2 cellular contexts compared by ENCODE assay signal in genomic region chr2:7825591-7826312, GRCh38.
TF ChIP-seq lines count a peak whose summit lies in the region.

No MANE protein-coding gene starts in this region.

TF ChIP-seq in GM23338, 12 proteins besides CTCF, POLR2A, EP300 and RAD21 (continued from another document):
- TF ChIP-seq ZNF462 (CRISPR knock-in tag; IDR thresholded peaks at IDR 0.05), result no peak
- no peak for TF ChIP-seq EZH2phosphoT487 (IDR thresholded peaks at IDR 0.05; ENCODE audit: unreplicated experiment)
- no peak for TF ChIP-seq ZNF114 (CRISPR knock-in tag; IDR thresholded peaks at IDR 0.05)
- no peak for TF ChIP-seq NANOG (IDR thresholded peaks at IDR 0.05; ENCODE audit: borderline replicate concordance)
- TF ChIP-seq REST (IDR thresholded peaks at IDR 0.05; ENCODE audit: unreplicated experiment), result no peak
- no peak for TF ChIP-seq JUNB (IDR thresholded peaks at IDR 0.05; ENCODE audit: unreplicated experiment)

TF ChIP-seq in HepG2, 621 proteins besides CTCF, POLR2A, EP300 and RAD21 (continued from another document and continues in another):
- no peak for TF ChIP-seq IRF1 (CRISPR knock-in tag; IDR thresholded peaks at IDR 0.05; ENCODE audit: low read depth)
- TF ChIP-seq ZNF503 (CRISPR knock-in tag; IDR thresholded peaks at IDR 0.05), result no peak
- TF ChIP-seq ATRX (CRISPR knock-in tag; IDR thresholded peaks at IDR 0.05; ENCODE audit: borderline replicate concordance), result no peak
- TF ChIP-seq MLX (CRISPR knock-in tag; IDR thresholded peaks at IDR 0.05), result peak; percentile 37; the same call in 1 of the 2 replicates
- TF ChIP-seq NKX3-1 (CRISPR knock-in tag; IDR thresholded peaks at IDR 0.05), result no peak
- TF ChIP-seq GATAD1 (CRISPR knock-in tag; IDR thresholded peaks at IDR 0.05), result no peak
- no peak for TF ChIP-seq ZNF446 (CRISPR knock-in tag; IDR thresholded peaks at IDR 0.05)
- TF ChIP-seq PAXIP1 (CRISPR knock-in tag; conservative IDR thresholded peaks at IDR 0.05), result peak; percentile 61
- no peak for TF ChIP-seq ZNF142 (CRISPR knock-in tag; IDR thresholded peaks at IDR 0.05)
- no peak for TF ChIP-seq FOXM1 (CRISPR knock-in tag; IDR thresholded peaks at IDR 0.05)
- TF ChIP-seq SOX5 (CRISPR knock-in tag; IDR thresholded peaks at IDR 0.05; ENCODE audit: borderline replicate concordance), result peak; percentile 40; the same call in 1 of the 2 replicates
- TF ChIP-seq ZNF343 (CRISPR knock-in tag; IDR thresholded peaks at IDR 0.05), result no peak
- TF ChIP-seq NFE2L2 (IDR thresholded peaks at IDR 0.05; ENCODE audit: low read length), result no peak
- TF ChIP-seq BRF2 (CRISPR knock-in tag; IDR thresholded peaks at IDR 0.05), result no peak
- 0 out of 2 replicates have a peak, but pooled peaks have one; percentile 12 for TF ChIP-seq CEBPG (CRISPR knock-in tag; IDR thresholded peaks at IDR 0.05)
- no peak for TF ChIP-seq ZNF34 (CRISPR knock-in tag; IDR thresholded peaks at IDR 0.05; ENCODE audit: borderline replicate concordance)
- TF ChIP-seq HMG20B (CRISPR knock-in tag; conservative IDR thresholded peaks at IDR 0.05), result no peak
- no peak for TF ChIP-seq SATB2 (CRISPR knock-in tag; IDR thresholded peaks at IDR 0.05)
- TF ChIP-seq ZNF660 (CRISPR knock-in tag; IDR thresholded peaks at IDR 0.05; ENCODE audit: borderline replicate concordance, low read depth), result no peak
- TF ChIP-seq RNF2 (conservative IDR thresholded peaks at IDR 0.05; ENCODE audit: low read depth), result no peak
- TF ChIP-seq RARA (CRISPR knock-in tag; IDR thresholded peaks at IDR 0.05), result peak; percentile 52
- no peak for TF ChIP-seq MAZ (IDR thresholded peaks at IDR 0.05; ENCODE audit: borderline replicate concordance, low read depth, low read length)
- TF ChIP-seq MAZ (CRISPR knock-in tag; IDR thresholded peaks at IDR 0.05; ENCODE audit: low read depth), result no peak
- peak; percentile 38; the same call in 1 of the 2 replicates for TF ChIP-seq MAX (IDR thresholded peaks at IDR 0.05)
- no peak for TF ChIP-seq ZFP41 (CRISPR knock-in tag; IDR thresholded peaks at IDR 0.05; ENCODE audit: borderline replicate concordance)
- no peak for TF ChIP-seq ZNF747 (CRISPR knock-in tag; IDR thresholded peaks at IDR 0.05; ENCODE audit: borderline replicate concordance)
- no peak for TF ChIP-seq ZNF280B (CRISPR knock-in tag; IDR thresholded peaks at IDR 0.05; ENCODE audit: borderline replicate concordance)
- no peak for TF ChIP-seq MED13 (CRISPR knock-in tag; IDR thresholded peaks at IDR 0.05)
- TF ChIP-seq KDM2A (CRISPR knock-in tag; IDR thresholded peaks at IDR 0.05; ENCODE audit: borderline replicate concordance, low read depth), result 0 out of 2 replicates have a peak, but pooled peaks have one; percentile 26
- no peak for TF ChIP-seq GTF3A (CRISPR knock-in tag; conservative IDR thresholded peaks at IDR 0.05)
- TF ChIP-seq HOMEZ (CRISPR knock-in tag; IDR thresholded peaks at IDR 0.05; ENCODE audit: low read depth), result no peak
- TF ChIP-seq KDM6A (CRISPR knock-in tag; IDR thresholded peaks at IDR 0.05; ENCODE audit: low read depth), result peak; percentile 28; the same call in 1 of the 2 replicates
- no peak for TF ChIP-seq ZBTB7A (CRISPR knock-in tag; IDR thresholded peaks at IDR 0.05)
- TF ChIP-seq ZNF18 (CRISPR knock-in tag; IDR thresholded peaks at IDR 0.05; ENCODE audit: insufficient replicate concordance), result peak; percentile 40
- no peak for TF ChIP-seq SP2 (CRISPR knock-in tag; IDR thresholded peaks at IDR 0.05)
- TF ChIP-seq NRL (CRISPR knock-in tag; IDR thresholded peaks at IDR 0.05; ENCODE audit: borderline replicate concordance), result no peak
- no peak for TF ChIP-seq TMF1 (CRISPR knock-in tag; IDR thresholded peaks at IDR 0.05; ENCODE audit: low read depth)
- TF ChIP-seq SALL1 (CRISPR knock-in tag; IDR thresholded peaks at IDR 0.05), result peak; percentile 55
